10 cellular contexts compared by ENCODE assay signal in genomic region chr12:111446631-111447570, GRCh38. TPM values are rescaled to one million over a fixed set of nuclear protein-coding genes. Genes with fewer than 3 reads are reported as not detected.
DNase-seq lines count a peak whose midpoint lies in the region; ATAC-seq and TF ChIP-seq lines count a peak whose summit lies in the region.
"Had no signal": no experiment of that assay in that cellular context is flagged by ENCODE, and none has a peak within 500 bp of the region (broad histone marks: within the 10 kb centered on the region; RNA-seq: fewer than 3 reads in every experiment).

No MANE protein-coding gene starts in this region.

- peaks cover 67 to 76% of the 10 kb centered on the region in 2 donors for H3K36me3 Mint-ChIP-seq in CD14-positive monocyte
- peaks cover 64% of the 10 kb centered on the region for H3K36me3 Mint-ChIP-seq in effector memory CD8-positive, alpha-beta T cell (ENCODE audit: insufficient read depth)
- peaks cover 57% of the 10 kb centered on the region for H3K36me3 Mint-ChIP-seq in nephron (ENCODE audit: low read depth)

- H2AFZ ChIP-seq in hepatocyte: no peak overlapping the region

- H3K4me3 Mint-ChIP-seq in CD14-positive monocyte (no peak overlapping the region), nephron (no peak overlapping the region)
- H3K4me3 Mint-ChIP-seq in effector memory CD8-positive, alpha-beta T cell: peak overlapping the region in 1 of 2 donors; percentile 84

- H3K27ac Mint-ChIP-seq in CD14-positive monocyte (peak overlapping the region in 5 of 7 donors; percentile 56 to 96 (median 94)), nephron (peak overlapping the region; percentile 66 to 94 (median 75))
- H3K27ac Mint-ChIP-seq in effector memory CD8-positive, alpha-beta T cell: peak overlapping the region; percentile 95 to 96

- H3K4me3 ChIP-seq in hepatocyte (no peak overlapping the region), SJCRH30 (no peak overlapping the region)

- H3K9me3 Mint-ChIP-seq in CD14-positive monocyte (no peaks in the 10 kb centered on the region), nephron (no peaks in the 10 kb centered on the region)
- no peaks in the 10 kb centered on the region for H3K9me3 Mint-ChIP-seq in effector memory CD8-positive, alpha-beta T cell

- DNase-seq in CD14-positive monocyte (ENCODE audit: low spot score) (no peak), NCI-H146 (lab: John Stamatoyannopoulos, UW) (peak; percentile 61), hepatocyte (ENCODE audit: low spot score) (no peak), GM13976 (ENCODE audit: low spot score) (no peak), SJCRH30 (no peak), putamen (ENCODE audit: low spot score) (no peak)
- no peak for DNase-seq in effector memory CD8-positive, alpha-beta T cell
- DNase-seq: NCI-H1436 treated with DMSO at 0.1 percent for 48 hours, SIG-M5 had no signal

- H3K4me2 ChIP-seq in hepatocyte: no peak overlapping the region

- H3K27ac ChIP-seq in hepatocyte: no peak overlapping the region
- H3K27ac ChIP-seq in SJCRH30: no peak overlapping the region

- H3K4me1 ChIP-seq in hepatocyte (ENCODE audit: insufficient read depth) (no peaks in the 10 kb centered on the region), SJCRH30 (peaks cover 25% of the 10 kb centered on the region)

- H3K27me3 ChIP-seq in hepatocyte: no peaks in the 10 kb centered on the region
- H3K27me3 ChIP-seq in SJCRH30: no peaks in the 10 kb centered on the region

- H3K9me3 ChIP-seq in hepatocyte (ENCODE audit: low read depth) (no peaks in the 10 kb centered on the region), SJCRH30 (replicated peaks) (no peaks in the 10 kb centered on the region)

- intact Hi-C loops in CD14-positive monocyte (cut with micrococcal nuclease): loop anchor here (5.0 kb wide), 1 partner anchor 40 kb away; the partner anchor contains the start of gene SH2B3 (in 2 of the 2)

- 95% methylated on average over 20 of the region's 20 CpGs for WGBS in hepatocyte (ENCODE audit: low lambda C conversion rate, missing lambda C conversion rate)

- peaks cover 3% of the 10 kb centered on the region for H3K79me2 ChIP-seq in hepatocyte

- H3K4me1 Mint-ChIP-seq in CD14-positive monocyte: peaks cover 79% of the 10 kb centered on the region
- peaks cover 64% of the 10 kb centered on the region in 2 donors for H3K4me1 Mint-ChIP-seq in effector memory CD8-positive, alpha-beta T cell (ENCODE audit: low read depth in 2 of 2)
- H3K4me1 Mint-ChIP-seq in nephron: peaks cover 49% of the 10 kb centered on the region

- H3K36me3 ChIP-seq in hepatocyte (replicated peaks; ENCODE audit: insufficient read depth, low read depth) (no peaks in the 10 kb centered on the region), SJCRH30 (peaks cover 27% of the 10 kb centered on the region)

- no peak for TF ChIP-seq CTCF in CD14-positive monocyte (IDR thresholded peaks at IDR 0.05)
- TF ChIP-seq CTCF in nephron (IDR thresholded peaks at IDR 0.05; ENCODE audit: unreplicated experiment in 3 of 3): no peak
- no peak for TF ChIP-seq CTCF in hepatocyte (IDR thresholded peaks at IDR 0.05; ENCODE audit: poor library complexity)
- TF ChIP-seq CTCF in GM13976 (IDR thresholded peaks at IDR 0.05; ENCODE audit: borderline replicate concordance, control extremely low read depth, extremely low read depth, insufficient read depth, missing control alignments): no peak

- H4K20me1 ChIP-seq in hepatocyte (ENCODE audit: insufficient read depth, poor library complexity, severe bottlenecking): no peaks in the 10 kb centered on the region

- no peaks in the 10 kb centered on the region for H3K9me2 ChIP-seq in hepatocyte (replicated peaks; ENCODE audit: insufficient read depth)

- in situ Hi-C loops in GM13976 (cut with MboI; ENCODE audit: low sequenced_read_pairs, unreplicated experiment): loop anchor here (5.0 kb wide), 1 partner anchor 50 kb away; no protein-coding TSS in a partner anchor

- peaks cover 0 to 3% (median 0%) of the 10 kb centered on the region in 3 donors for H3K27me3 Mint-ChIP-seq in CD14-positive monocyte (ENCODE audit: low read depth in 3 of 3)
- H3K27me3 Mint-ChIP-seq in effector memory CD8-positive, alpha-beta T cell: no peaks in the 10 kb centered on the region
- H3K27me3 Mint-ChIP-seq in nephron (ENCODE audit: low read depth): no peaks in the 10 kb centered on the region

- no peak for ATAC-seq in effector memory CD8-positive, alpha-beta T cell (replicated peaks)

RNA-seq across cellular contexts. Expression of gene SH2B3, which starts 41.2 kb away (rescaled TPM):
- polyA plus RNA-seq in CD14-positive monocyte: 10 to 100 TPM; 15.2 to 33.5 TPM
- total RNA-seq in hepatocyte: 5.5 and 9.0 TPM in 2 replicates
- 4.7 and 5.3 TPM in 2 replicates for polyA plus RNA-seq in hepatocyte
- 11.1 and 13.2 TPM in 2 replicates for total RNA-seq in SJCRH30 (2014; rRNA removed; shearing (Covaris generic))
